ENCODE assay signal across 23 cellular contexts in genomic region chr10:128476845-128477244, GRCh38.
"Had no signal": no experiment of that assay in that cellular context is flagged by ENCODE, and none has a peak within 500 bp of the region (broad histone marks: within the 10 kb centered on the region; RNA-seq: fewer than 3 reads in every experiment).

No MANE protein-coding gene starts in this region.

- H3K4me1 ChIP-seq: SJSA1 had no signal

- H3K9me3 ChIP-seq: MG63 had no signal

- H3K4me3 ChIP-seq: MG63, SJSA1 had no signal

- ATAC-seq: HepG2 had no signal

- H3K27ac ChIP-seq: SJSA1, SK-N-MC had no signal

- DNase-seq: IMR-90, Karpas-422, KG1, MG63, NCI-H1092, NCI-H1105 treated with DMSO at 0.1 percent for 48 hours, NCI-H1417 treated with DMSO at 0.1 percent for 48 hours, NCI-H146, NCI-H187, NCI-H2029, NCI-H2171 treated with DMSO at 0.1 percent for 48 hours, NCI-H345, NCI-H446 treated with DMSO at 0.1 percent for 48 hours, NCI-H510A treated with DMSO at 0.1 percent for 48 hours, NCI-H69, NCI-H774, Right ventricle myocardium superior, RPMI8226, SIG-M5 had no signal

- H3K36me3 ChIP-seq: MG63, SJSA1 had no signal

- FAIRE-seq: HepG2, RCC 7860 had no signal
